8 cellular contexts compared by ENCODE assay signal in the genomic region with DNA sequence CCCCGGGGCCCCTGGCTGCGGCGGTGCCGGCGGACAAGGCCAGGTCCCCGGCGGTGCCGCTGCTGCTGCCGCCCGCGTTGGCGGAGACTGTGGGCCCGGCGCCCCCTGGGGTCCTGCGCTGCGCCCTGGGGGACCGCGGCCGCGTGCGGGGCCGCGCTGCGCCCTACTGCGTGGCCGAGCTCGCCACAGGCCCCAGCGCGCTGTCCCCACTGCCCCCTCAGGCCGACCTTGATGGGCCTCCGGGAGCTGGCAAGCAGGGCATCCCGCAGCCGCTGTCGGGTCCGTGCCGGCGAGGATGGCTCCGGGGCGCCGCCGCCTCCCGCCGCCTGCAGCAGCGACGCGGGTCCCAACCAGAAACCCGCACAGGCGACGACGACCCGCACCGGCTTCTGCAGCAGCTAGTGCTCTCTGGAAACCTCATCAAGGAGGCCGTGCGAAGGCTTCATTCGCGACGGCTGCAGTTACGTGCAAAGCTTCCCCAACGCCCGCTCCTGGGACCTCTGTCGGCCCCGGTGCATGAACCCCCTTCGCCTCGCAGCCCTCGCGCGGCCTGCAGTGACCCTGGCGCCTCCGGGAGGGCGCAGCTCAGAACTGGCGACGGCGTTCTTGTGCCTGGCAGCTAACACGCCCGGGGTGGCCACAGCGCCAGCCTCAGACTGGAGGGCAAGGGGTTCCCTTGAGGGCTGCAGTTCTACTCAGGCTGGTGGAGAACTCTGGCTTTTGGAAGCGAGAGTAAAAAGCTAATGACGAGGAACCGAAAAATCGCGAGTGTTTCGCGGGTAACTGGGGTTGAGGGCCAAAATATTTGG. TPM values are rescaled to one million over a fixed set of nuclear protein-coding genes. Genes with fewer than 3 reads are reported as not detected.
DNase-seq lines count a peak whose midpoint lies in the region; ATAC-seq, FAIRE-seq and TF ChIP-seq lines count a peak whose summit lies in the region.

No MANE protein-coding gene starts in this region.

- ATAC-seq in mucosa of descending colon: peak; percentile 62

- no peaks in the 10 kb centered on the region for H3K36me3 ChIP-seq in GM23248 (ENCODE audit: low read depth)
- H3K36me3 ChIP-seq in endothelial cell of umbilical vein (ENCODE audit: control insufficient read depth in 2 of 2, extremely low read depth in 1 of 2, insufficient read depth in 2 of 2, low read length in 2 of 2): no peaks in the 10 kb centered on the region
- no peaks in the 10 kb centered on the region for H3K36me3 ChIP-seq in mucosa of descending colon (ENCODE audit: low read depth)

- H4K20me1 ChIP-seq in GM23248 (ENCODE audit: insufficient read depth) (no peaks in the 10 kb centered on the region), endothelial cell of umbilical vein (replicated peaks; ENCODE audit: control insufficient read depth, extremely low read depth, insufficient read depth, low read length) (no peaks in the 10 kb centered on the region)

- H3K4me1 ChIP-seq in GM23248 (ENCODE audit: insufficient read depth): peaks cover 9% of the 10 kb centered on the region; the same call in 1 of the 2 replicates
- peaks cover 15% of the 10 kb centered on the region for H3K4me1 ChIP-seq in endothelial cell of umbilical vein (ENCODE audit: control insufficient read depth, extremely low read depth, insufficient read depth, low read length)
- peaks cover 12% of the 10 kb centered on the region for H3K4me1 ChIP-seq in mucosa of descending colon (ENCODE audit: low read depth)

- dilution Hi-C loops in endothelial cell of umbilical vein (cut with MboI; ENCODE audit: extremely low pct_ligation_motif_present, low sequenced_read_pairs): no loop called here

- DNase-seq in Daoy (ENCODE audit: low read depth) (peak; percentile 44), GM23248 (peak; percentile 68), NB4 (ENCODE audit: low read depth) (peak; percentile 91), endothelial cell of umbilical vein (ENCODE audit: low read depth, low spot score) (peak; percentile 46), mucosa of descending colon (peak; percentile 70 to 83 (median 83)), NCI-H345 treated with DMSO at 0.1 percent for 48 hours (lab: John Stamatoyannopoulos, UW; ENCODE audit: unreplicated experiment) (no peak)
- DNase-seq in activated CD8-positive, alpha-beta memory T cell treated with anti-CD3 and anti-CD28 coated beads, Interleukin-2, amount 50 U/mL, for 24 hours (ENCODE audit: extremely low read depth): peak; percentile 25
- DNase-seq in stimulated activated CD8-positive, alpha-beta memory T cell treated with anti-CD3 and anti-CD28 coated beads, Interleukin-7, amount 100 ng/mL, for 4 hours (ENCODE audit: low read depth in 2 of 2): peak; percentile 29 to 57

- TF ChIP-seq CTCF in NB4 (IDR thresholded peaks at IDR 0.05; ENCODE audit: low read depth, low read length) (peak; percentile 12), endothelial cell of umbilical vein (IDR thresholded peaks at IDR 0.05; ENCODE audit: extremely low read depth in 1 of 2, insufficient read depth in 1 of 2, low read depth in 1 of 2, low read length in 2 of 2) (no peak), mucosa of descending colon (IDR thresholded peaks at IDR 0.05) (no peak)

- in situ Hi-C loops in GM23248 (cut with MboI): no loop called here

- H3K79me2 ChIP-seq in GM23248 (ENCODE audit: insufficient read depth) (no peaks in the 10 kb centered on the region), endothelial cell of umbilical vein (ENCODE audit: control insufficient read depth, insufficient read depth, low read length) (no peaks in the 10 kb centered on the region)

- TSS peak; percentile 24 for BruUV-seq in endothelial cell of umbilical vein (replicated peaks; lab: Mats Ljungman, UMichigan)

- no peaks in the 10 kb centered on the region for H3K9me3 ChIP-seq in GM23248 (ENCODE audit: low read depth)
- no peaks in the 10 kb centered on the region for H3K9me3 ChIP-seq in endothelial cell of umbilical vein (replicated peaks; ENCODE audit: control insufficient read depth, insufficient read depth, low read length)
- H3K9me3 ChIP-seq in mucosa of descending colon: no peaks in the 10 kb centered on the region

- TF ChIP-seq POLR2A in NB4 (IDR thresholded peaks at IDR 0.05; ENCODE audit: extremely low read depth, insufficient read length) (peak; percentile 13), endothelial cell of umbilical vein (IDR thresholded peaks at IDR 0.05; ENCODE audit: low read depth, low read length) (no peak)

- peak; percentile 12 for FAIRE-seq in endothelial cell of umbilical vein (lab: Jason Lieb, UNC)

- peak overlapping the region; percentile 94 for H2AFZ ChIP-seq in GM23248
- peak overlapping the region; percentile 63 for H2AFZ ChIP-seq in endothelial cell of umbilical vein (ENCODE audit: low read depth, low read length)

- H3K27ac ChIP-seq in GM23248 (peak overlapping the region; percentile 97), endothelial cell of umbilical vein (ENCODE audit: insufficient read depth, low read depth, low read length) (no peak overlapping the region)

- POLR2A ChIA-PET in endothelial cell of umbilical vein (lab: Charles Lee): interaction anchor here (1.2 to 1.9 kb wide), 2 partner anchors 13 to 41 kb away, joined by 3 to 10 read pairs; a partner anchor contains a TSS

- H3K27me3 ChIP-seq in GM23248 (replicated peaks; ENCODE audit: insufficient read depth): no peaks in the 10 kb centered on the region
- no peaks in the 10 kb centered on the region for H3K27me3 ChIP-seq in endothelial cell of umbilical vein (ENCODE audit: control insufficient read depth in 2 of 2, insufficient read depth in 2 of 2, low read length in 2 of 2)

- peak overlapping the region; percentile 98 for H3K4me2 ChIP-seq in GM23248 (ENCODE audit: unreplicated experiment)
- peak overlapping the region; percentile 95 for H3K4me2 ChIP-seq in endothelial cell of umbilical vein (ENCODE audit: insufficient read depth, low read length)

- CTCF ChIA-PET in endothelial cell of umbilical vein (lab: Charles Lee): interaction anchor here (0.6 to 3.5 kb wide), 6 partner anchors 13 to 247 kb away, joined by 3 to 37 read pairs (median 5); no protein-coding TSS in a partner anchor

- H3K9ac ChIP-seq in GM23248 (peak overlapping the region; percentile 99), endothelial cell of umbilical vein (replicated peaks; ENCODE audit: extremely low read depth, insufficient read depth, low read length) (peak overlapping the region; percentile 95)

- no peaks in the 10 kb centered on the region for H3K9me1 ChIP-seq in endothelial cell of umbilical vein (replicated peaks; ENCODE audit: control insufficient read depth, extremely low read depth, insufficient read depth, low read length)

- H3K9me2 ChIP-seq in GM23248 (ENCODE audit: insufficient read depth): no peaks in the 10 kb centered on the region

- peaks cover 7% of the 10 kb centered on the region; the same call in 1 of the 2 replicates for H3F3A ChIP-seq in GM23248 (ENCODE audit: insufficient read depth)

- 1% methylated on average over 65 to 72 of the region's 83 CpGs for WGBS in GM23248 (ENCODE audit: low coverage in 1 of 2, low lambda C conversion rate in 2 of 2, missing lambda C conversion rate in 2 of 2), 2 experiments

- H3K4me3 ChIP-seq in GM23248 (peak overlapping the region; percentile 98), NB4 (ENCODE audit: low read depth, low read length) (peak overlapping the region; percentile 63), endothelial cell of umbilical vein (replicated peaks in 1 of 3; ENCODE audit: insufficient read depth in 1 of 3, low read depth in 1 of 3, low read length in 3 of 3) (peak overlapping the region; percentile 15 to 74 (median 58)), mucosa of descending colon (peak overlapping the region; percentile 51)

- intact Hi-C loops in endothelial cell of umbilical vein (cut with micrococcal nuclease) (loop anchor here (1.0 kb wide), 1 partner anchor 28 kb away; a partner anchor contains a TSS), mucosa of descending colon (cut with DNase I, micrococcal nuclease) (no loop called here)

RNA-seq across cellular contexts. Expression of a gene that starts 0.8 kb away (rescaled TPM):
- 1.3 and 2.2 TPM in 2 replicates for total RNA-seq in Daoy (2014; rRNA removed; shearing (Covaris generic))
- 1.6 and 1.8 TPM in 2 replicates for total RNA-seq in GM23248 (2014; rRNA removed; shearing (Covaris generic))
- 0.44 and 0.75 TPM in 2 replicates for polyA plus RNA-seq in GM23248 (2016; fragmentation: Nextera tagmentation; extraction: Ambion mirVana)
- 3.2 and 3.5 TPM in 2 replicates for total RNA-seq in endothelial cell of umbilical vein
- 2.2 and 2.4 TPM in 2 replicates for polyA plus RNA-seq in endothelial cell of umbilical vein
- polyA plus RNA-seq in endothelial cell of umbilical vein (2011; cell fraction: cytosol; rRNA removed): 1.3 and 1.8 TPM in 2 replicates
- 1.1 and 1.4 TPM in 2 replicates for polyA plus RNA-seq in endothelial cell of umbilical vein (2011; cell fraction: nucleus; rRNA removed)
- polyA plus RNA-seq in endothelial cell of umbilical vein (2012): 1.2 and 1.5 TPM in 2 replicates
- polyA minus RNA-seq in endothelial cell of umbilical vein: 1.2 and 1.9 TPM in 2 replicates
- polyA minus RNA-seq in endothelial cell of umbilical vein (2011; cell fraction: cytosol; rRNA and poly(A)+ RNA removed): 3.9 TPM
- polyA minus RNA-seq in endothelial cell of umbilical vein (2011; cell fraction: nucleus; rRNA and poly(A)+ RNA removed): 2.5 and 4.2 TPM in 2 replicates
- 1 to 10 TPM; 4.7 to 9.6 (median 7.2) TPM for total RNA-seq in mucosa of descending colon

RNA-seq across cellular contexts. Expression of a gene that starts 14.7 kb away (rescaled TPM):
- 12.7 and 13.8 TPM in 2 replicates for total RNA-seq in Daoy (2014; rRNA removed; shearing (Covaris generic))
- total RNA-seq in GM23248 (2014; rRNA removed; shearing (Covaris generic)): 10.3 and 16.3 TPM in 2 replicates
- polyA plus RNA-seq in GM23248 (2016; fragmentation: Nextera tagmentation; extraction: Ambion mirVana): 1.6 and 2.8 TPM in 2 replicates
- total RNA-seq in endothelial cell of umbilical vein: 11.3 and 11.5 TPM in 2 replicates
- 5.7 and 6.6 TPM in 2 replicates for polyA plus RNA-seq in endothelial cell of umbilical vein
- 5.0 and 5.6 TPM in 2 replicates for polyA plus RNA-seq in endothelial cell of umbilical vein (2011; cell fraction: cytosol; rRNA removed)
- 3.6 and 3.9 TPM in 2 replicates for polyA plus RNA-seq in endothelial cell of umbilical vein (2011; cell fraction: nucleus; rRNA removed)
- polyA plus RNA-seq in endothelial cell of umbilical vein (2012): 6.1 and 6.5 TPM in 2 replicates
- 4.4 and 6.2 TPM in 2 replicates for polyA minus RNA-seq in endothelial cell of umbilical vein
- 18.3 TPM for polyA minus RNA-seq in endothelial cell of umbilical vein (2011; cell fraction: cytosol; rRNA and poly(A)+ RNA removed)
- polyA minus RNA-seq in endothelial cell of umbilical vein (2011; cell fraction: nucleus; rRNA and poly(A)+ RNA removed): 4.9 and 6.4 TPM in 2 replicates
- 10 to 100 TPM; 26.2 to 42.5 (median 33.3) TPM for total RNA-seq in mucosa of descending colon

RNA-seq across cellular contexts. Expression of a gene that starts 27.4 kb away (rescaled TPM):
- total RNA-seq in Daoy (2014; rRNA removed; shearing (Covaris generic)): 9.8 and 11.4 TPM in 2 replicates
- total RNA-seq in GM23248 (2014; rRNA removed; shearing (Covaris generic)): 5.0 and 5.1 TPM in 2 replicates
- polyA plus RNA-seq in GM23248 (2016; fragmentation: Nextera tagmentation; extraction: Ambion mirVana) (1.9 and 2.2 TPM in 2 replicates), endothelial cell of umbilical vein (5.5 and 6.8 TPM in 2 replicates)
- total RNA-seq in endothelial cell of umbilical vein (19.1 and 20.0 TPM in 2 replicates), mucosa of descending colon (10 to 100 TPM in 1 of 3 donors, 1 to 10 TPM in 2; 5.9 to 10.7 (median 8.8) TPM)
- polyA plus RNA-seq in endothelial cell of umbilical vein (2011; cell fraction: cytosol; rRNA removed): 7.6 and 7.7 TPM in 2 replicates
- polyA plus RNA-seq in endothelial cell of umbilical vein (2011; cell fraction: nucleus; rRNA removed): 12.2 and 16.4 TPM in 2 replicates
- polyA plus RNA-seq in endothelial cell of umbilical vein (2012): 9.1 and 12.1 TPM in 2 replicates
- polyA minus RNA-seq in endothelial cell of umbilical vein: 11.9 and 12.6 TPM in 2 replicates
- polyA minus RNA-seq in endothelial cell of umbilical vein (2011; cell fraction: cytosol; rRNA and poly(A)+ RNA removed): 5.2 TPM
- 6.7 and 11.7 TPM in 2 replicates for polyA minus RNA-seq in endothelial cell of umbilical vein (2011; cell fraction: nucleus; rRNA and poly(A)+ RNA removed)
